Comparison of ENCODE assay signal across 8 cellular contexts in the genomic region with DNA sequence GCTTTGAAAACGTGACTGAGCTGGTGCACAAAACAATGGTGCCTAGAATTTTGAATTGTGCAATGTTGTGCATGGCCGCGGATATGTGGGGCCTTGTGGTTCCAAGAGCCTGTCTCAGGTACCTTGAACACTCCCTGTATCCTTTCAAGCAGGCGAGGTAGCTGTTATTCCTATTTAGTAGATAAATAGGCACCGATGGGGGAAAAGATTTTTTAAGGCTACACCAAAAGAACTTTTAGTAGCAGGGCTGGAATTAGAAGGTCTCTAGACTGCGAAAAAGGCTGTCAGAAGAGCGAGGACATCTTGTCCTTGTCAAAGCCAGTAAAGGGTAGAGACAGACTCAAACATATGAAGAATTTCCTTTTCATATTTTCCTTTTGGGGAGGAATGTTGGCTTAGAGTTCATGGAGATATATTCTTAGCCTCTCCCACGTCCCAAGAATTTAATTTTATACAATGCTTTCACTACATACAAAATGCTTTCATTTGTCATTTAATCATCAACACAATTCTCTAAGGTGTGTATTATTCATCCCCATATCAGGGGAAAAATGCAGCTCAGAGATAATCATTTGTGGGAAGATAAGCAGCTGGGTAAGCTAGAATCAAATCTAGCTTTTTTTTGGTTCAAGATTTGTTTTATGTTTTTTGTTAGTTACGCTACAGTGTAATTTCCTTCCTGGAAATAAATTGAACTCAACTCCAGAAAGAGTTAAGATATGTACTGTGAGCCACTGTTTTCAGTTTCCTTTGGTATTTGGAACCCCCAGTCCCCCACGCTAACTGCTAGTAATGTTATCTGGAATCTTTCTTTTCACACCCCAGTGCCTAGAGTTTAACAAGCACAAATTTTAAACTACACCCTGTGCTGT. TPM values are rescaled to one million over a fixed set of nuclear protein-coding genes. Genes with fewer than 3 reads are reported as not detected.
DNase-seq lines count a peak whose midpoint lies in the region; ATAC-seq and TF ChIP-seq lines count a peak whose summit lies in the region.

No MANE protein-coding gene starts in this region.

- intact Hi-C loops in lower leg skin (cut with DNase I; ENCODE audit: low total_unique reads): no loop called here

- peak overlapping the region; percentile 98 to 99 (median 99) for H3K4me3 Mint-ChIP-seq in T-cell

- POLR2A ChIA-PET in T-cell (lab: Charles Lee): interaction anchor here (0.5 to 1.5 kb wide), 7 partner anchors 10 to 250 kb away, joined by 3 to 7 read pairs (median 3); no protein-coding TSS in a partner anchor

- H3K4me3 ChIP-seq in KMS-11 (IDR thresholded peaks at IDR 0.05; ENCODE audit: insufficient read depth, low read depth, low read length) (no peak overlapping the region), lower leg skin (ENCODE audit: low read depth, poor library complexity, severe bottlenecking) (no peak overlapping the region)

- CTCF ChIA-PET in T-cell (lab: Charles Lee): interaction anchor here (0.5 to 2.5 kb wide), 7 partner anchors 9 to 40 kb away, joined by 3 to 12 read pairs (median 4); no protein-coding TSS in a partner anchor

- peaks cover 45 to 64% (median 59%) of the 10 kb centered on the region in 3 donors for H3K4me1 Mint-ChIP-seq in T-cell

- H3K27ac Mint-ChIP-seq in T-cell: peak overlapping the region; percentile 100

- no peaks in the 10 kb centered on the region for H3K27me3 Mint-ChIP-seq in T-cell

- no peaks in the 10 kb centered on the region for H3K9me3 Mint-ChIP-seq in T-cell

- ATAC-seq in T-cell (replicated peaks in 1 of 4): no peak
- no peak for ATAC-seq in HG03025 (IDR thresholded peaks at IDR 0.05; ENCODE audit: low FRiP score, unreplicated experiment)

- peak overlapping the region; percentile 100 for H3K9ac ChIP-seq in KMS-11

- H3K4me1 ChIP-seq in KMS-11 (ENCODE audit: low read depth, poor library complexity, severe bottlenecking): peaks cover 46% of the 10 kb centered on the region

- no peak for TF ChIP-seq CTCF in KMS-11 (conservative IDR thresholded peaks at IDR 0.05; ENCODE audit: low read depth, low read length)
- TF ChIP-seq CTCF in lower leg skin (IDR thresholded peaks at IDR 0.05): no peak

- H3K36me3 ChIP-seq in KMS-11 (ENCODE audit: insufficient read depth): peaks cover 20% of the 10 kb centered on the region

- H3K27me3 ChIP-seq in KMS-11 (ENCODE audit: insufficient read depth, low read depth): no peaks in the 10 kb centered on the region

- 20 to 22% methylated on average over 10 of the region's 10 CpGs for WGBS in lower leg skin, 2 donors

- H3K4me2 ChIP-seq in KMS-11: peak overlapping the region; percentile 84

- TF ChIP-seq POLR2A in lower leg skin (IDR thresholded peaks at IDR 0.05): no peak

- peak; percentile 44 for DNase-seq in DMS53 treated with DMSO at 0.1 percent for 48 hours (lab: John Stamatoyannopoulos, UW; ENCODE audit: unreplicated experiment)
- peak in 29 of 34 experiments; percentile 22 to 63 (median 43) for DNase-seq in T-cell
- DNase-seq in lower leg skin (ENCODE audit: low spot score in 2 of 2): peak; percentile 54 to 90
- no peak for DNase-seq in 8988T

- peak overlapping the region; percentile 30 for H2AFZ ChIP-seq in KMS-11 (ENCODE audit: low read depth)

- peaks cover 62% of the 10 kb centered on the region for H3K79me2 ChIP-seq in KMS-11 (ENCODE audit: insufficient read depth, low read depth)

- H3K36me3 Mint-ChIP-seq in T-cell: peaks cover 40% of the 10 kb centered on the region

- H3K27ac ChIP-seq in KMS-11: peak overlapping the region; percentile 99
- peak overlapping the region; percentile 100 for H3K27ac ChIP-seq in cingulate gyrus (ENCODE audit: low read depth, low read length)
- H3K27ac ChIP-seq in temporal lobe (ENCODE audit: low read depth, low read length): peak overlapping the region; percentile 99

- peaks cover 31% of the 10 kb centered on the region for H4K20me1 ChIP-seq in KMS-11 (ENCODE audit: insufficient read depth)

RNA-seq across cellular contexts. Expression of a gene that starts 1.7 kb away (rescaled TPM):
- total RNA-seq in T-cell (1,000 to 10,000 TPM in 1 of 5 donors, 100 to 1,000 TPM in 4; 791 to 1,086 (median 843) TPM), lower leg skin (100 to 1,000 TPM; 202 to 485 (median 346) TPM), temporal lobe (2,234 TPM)
